Comparison of ENCODE assay signal across 1 cellular context in the genomic region with DNA sequence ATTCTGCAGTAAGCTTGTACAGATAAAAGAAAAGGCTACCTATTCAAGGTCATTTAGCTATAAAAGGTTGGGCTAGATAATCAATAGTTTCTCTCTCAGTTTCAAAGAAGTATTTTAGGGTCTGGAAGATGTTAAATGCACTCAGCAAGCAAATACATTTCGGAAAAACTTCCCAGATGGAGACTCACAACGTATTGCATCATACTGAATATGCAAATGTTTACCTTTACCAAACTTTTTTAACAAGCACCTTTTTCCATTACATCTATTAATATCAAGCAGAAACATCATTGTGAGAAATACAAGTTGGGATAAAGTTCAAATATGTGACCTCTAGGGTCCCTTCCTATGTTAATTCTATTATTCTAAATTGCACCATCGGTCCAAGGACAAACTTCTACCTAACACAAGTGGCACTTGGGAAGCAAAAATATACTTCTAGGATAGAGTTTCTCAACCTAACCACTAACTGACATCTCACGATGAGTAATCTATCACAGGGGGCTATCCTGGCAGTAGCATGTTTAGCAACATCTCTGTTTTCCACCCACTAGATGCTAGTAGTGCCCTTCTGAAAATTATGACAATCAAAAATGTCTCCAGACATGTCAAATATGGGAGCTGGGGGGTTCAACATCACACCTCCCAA.
A peak's percentile ranks its signal among the peaks of the same experiment; 100 is the strongest.
TF ChIP-seq lines count a peak whose summit lies in the region.

No MANE protein-coding gene starts in this region.

TF ChIP-seq in K562, 482 proteins besides CTCF, POLR2A, EP300 and RAD21 (continued from another document):
- TF ChIP-seq, protein P1, sequence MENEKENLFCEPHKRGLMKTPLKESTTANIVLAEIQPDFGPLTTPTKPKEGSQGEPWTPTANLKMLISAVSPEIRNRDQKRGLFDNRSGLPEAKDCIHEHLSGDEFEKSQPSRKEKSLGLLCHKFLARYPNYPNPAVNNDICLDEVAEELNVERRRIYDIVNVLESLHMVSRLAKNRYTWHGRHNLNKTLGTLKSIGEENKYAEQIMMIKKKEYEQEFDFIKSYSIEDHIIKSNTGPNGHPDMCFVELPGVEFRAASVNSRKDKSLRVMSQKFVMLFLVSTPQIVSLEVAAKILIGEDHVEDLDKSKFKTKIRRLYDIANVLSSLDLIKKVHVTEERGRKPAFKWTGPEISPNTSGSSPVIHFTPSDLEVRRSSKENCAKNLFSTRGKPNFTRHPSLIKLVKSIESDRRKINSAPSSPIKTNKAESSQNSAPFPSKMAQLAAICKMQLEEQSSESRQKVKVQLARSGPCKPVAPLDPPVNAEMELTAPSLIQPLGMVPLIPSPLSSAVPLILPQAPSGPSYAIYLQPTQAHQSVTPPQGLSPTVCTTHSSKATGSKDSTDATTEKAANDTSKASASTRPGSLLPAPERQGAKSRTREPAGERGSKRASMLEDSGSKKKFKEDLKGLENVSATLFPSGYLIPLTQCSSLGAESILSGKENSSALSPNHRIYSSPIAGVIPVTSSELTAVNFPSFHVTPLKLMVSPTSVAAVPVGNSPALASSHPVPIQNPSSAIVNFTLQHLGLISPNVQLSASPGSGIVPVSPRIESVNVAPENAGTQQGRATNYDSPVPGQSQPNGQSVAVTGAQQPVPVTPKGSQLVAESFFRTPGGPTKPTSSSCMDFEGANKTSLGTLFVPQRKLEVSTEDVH (IDR thresholded peaks at IDR 0.05; ENCODE audit: low read depth, partially characterized antibody) = peak; percentile 20
- TF ChIP-seq ATF7 (IDR thresholded peaks at IDR 0.05) (peak; percentile 35; the same call in 1 of the 2 replicates), ZSCAN32 (CRISPR knock-in tag; IDR thresholded peaks at IDR 0.05) (peak; percentile 71; the same call in 1 of the 2 replicates), CEBPG (CRISPR knock-in tag; IDR thresholded peaks at IDR 0.05) (peak; percentile 62; the same call in 1 of the 2 replicates), CEBPG (tag; conservative IDR thresholded peaks at IDR 0.05 in 1 of 2, IDR thresholded peaks at IDR 0.05 in 1 of 2) (peak; percentile 95 to 98), HMG20B (CRISPR knock-in tag; IDR thresholded peaks at IDR 0.05) (no peak), FOSL1 (tag; conservative IDR thresholded peaks at IDR 0.05) (peak; percentile 19; the same call in 1 of the 2 replicates), JUND (IDR thresholded peaks at IDR 0.05; ENCODE audit: borderline replicate concordance, low read depth, low read length) (no peak), JUND (tag; IDR thresholded peaks at IDR 0.05; ENCODE audit: borderline replicate concordance, low read depth, low read length) (0 out of 3 replicates have a peak, but pooled peaks have one; percentile 15), CEBPB (tag; IDR thresholded peaks at IDR 0.05) (peak; percentile 95), ZNF668 (CRISPR knock-in tag; IDR thresholded peaks at IDR 0.05) (no peak), TCF3 (CRISPR knock-in tag; IDR thresholded peaks at IDR 0.05) (0 out of 2 replicates have a peak, but pooled peaks have one; percentile 19), ZNF274 (IDR thresholded peaks at IDR 0.05; ENCODE audit: borderline replicate concordance, low read depth, low read length) (no peak), TRIM24 (IDR thresholded peaks at IDR 0.05) (peak; percentile 29 to 41; a peak in 2 of 4 replicates), ZC3H11A (IDR thresholded peaks at IDR 0.05; ENCODE audit: low read depth, low read length) (no peak), COPS2 (conservative IDR thresholded peaks at IDR 0.05) (no peak), STAT5A (IDR thresholded peaks at IDR 0.05; ENCODE audit: borderline replicate concordance, low read length) (no peak)
- TF ChIP-seq, protein P2, sequence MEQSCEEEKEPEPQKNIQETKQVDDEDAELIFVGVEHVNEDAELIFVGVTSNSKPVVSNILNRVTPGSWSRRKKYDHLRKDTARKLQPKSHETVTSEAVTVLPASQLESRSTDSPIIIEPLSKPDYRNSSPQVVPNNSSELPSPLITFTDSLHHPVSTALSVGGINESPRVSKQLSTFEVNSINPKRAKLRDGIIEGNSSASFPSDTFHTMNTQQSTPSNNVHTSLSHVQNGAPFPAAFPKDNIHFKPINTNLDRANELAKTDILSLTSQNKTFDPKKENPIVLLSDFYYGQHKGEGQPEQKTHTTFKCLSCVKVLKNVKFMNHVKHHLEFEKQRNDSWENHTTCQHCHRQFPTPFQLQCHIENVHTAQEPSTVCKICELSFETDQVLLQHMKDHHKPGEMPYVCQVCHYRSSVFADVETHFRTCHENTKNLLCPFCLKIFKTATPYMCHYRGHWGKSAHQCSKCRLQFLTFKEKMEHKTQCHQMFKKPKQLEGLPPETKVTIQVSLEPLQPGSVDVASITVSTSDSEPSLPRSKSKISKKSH (CRISPR knock-in tag; IDR thresholded peaks at IDR 0.05) = no peak
- TF ChIP-seq, protein P3, sequence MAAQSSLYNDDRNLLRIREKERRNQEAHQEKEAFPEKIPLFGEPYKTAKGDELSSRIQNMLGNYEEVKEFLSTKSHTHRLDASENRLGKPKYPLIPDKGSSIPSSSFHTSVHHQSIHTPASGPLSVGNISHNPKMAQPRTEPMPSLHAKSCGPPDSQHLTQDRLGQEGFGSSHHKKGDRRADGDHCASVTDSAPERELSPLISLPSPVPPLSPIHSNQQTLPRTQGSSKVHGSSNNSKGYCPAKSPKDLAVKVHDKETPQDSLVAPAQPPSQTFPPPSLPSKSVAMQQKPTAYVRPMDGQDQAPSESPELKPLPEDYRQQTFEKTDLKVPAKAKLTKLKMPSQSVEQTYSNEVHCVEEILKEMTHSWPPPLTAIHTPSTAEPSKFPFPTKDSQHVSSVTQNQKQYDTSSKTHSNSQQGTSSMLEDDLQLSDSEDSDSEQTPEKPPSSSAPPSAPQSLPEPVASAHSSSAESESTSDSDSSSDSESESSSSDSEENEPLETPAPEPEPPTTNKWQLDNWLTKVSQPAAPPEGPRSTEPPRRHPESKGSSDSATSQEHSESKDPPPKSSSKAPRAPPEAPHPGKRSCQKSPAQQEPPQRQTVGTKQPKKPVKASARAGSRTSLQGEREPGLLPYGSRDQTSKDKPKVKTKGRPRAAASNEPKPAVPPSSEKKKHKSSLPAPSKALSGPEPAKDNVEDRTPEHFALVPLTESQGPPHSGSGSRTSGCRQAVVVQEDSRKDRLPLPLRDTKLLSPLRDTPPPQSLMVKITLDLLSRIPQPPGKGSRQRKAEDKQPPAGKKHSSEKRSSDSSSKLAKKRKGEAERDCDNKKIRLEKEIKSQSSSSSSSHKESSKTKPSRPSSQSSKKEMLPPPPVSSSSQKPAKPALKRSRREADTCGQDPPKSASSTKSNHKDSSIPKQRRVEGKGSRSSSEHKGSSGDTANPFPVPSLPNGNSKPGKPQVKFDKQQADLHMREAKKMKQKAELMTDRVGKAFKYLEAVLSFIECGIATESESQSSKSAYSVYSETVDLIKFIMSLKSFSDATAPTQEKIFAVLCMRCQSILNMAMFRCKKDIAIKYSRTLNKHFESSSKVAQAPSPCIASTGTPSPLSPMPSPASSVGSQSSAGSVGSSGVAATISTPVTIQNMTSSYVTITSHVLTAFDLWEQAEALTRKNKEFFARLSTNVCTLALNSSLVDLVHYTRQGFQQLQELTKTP (IDR thresholded peaks at IDR 0.05; ENCODE audit: low read depth in 1 of 2, partially characterized antibody in 2 of 2) = peak in 1 of 2 experiments; percentile 4
- TF ChIP-seq, protein P4, sequence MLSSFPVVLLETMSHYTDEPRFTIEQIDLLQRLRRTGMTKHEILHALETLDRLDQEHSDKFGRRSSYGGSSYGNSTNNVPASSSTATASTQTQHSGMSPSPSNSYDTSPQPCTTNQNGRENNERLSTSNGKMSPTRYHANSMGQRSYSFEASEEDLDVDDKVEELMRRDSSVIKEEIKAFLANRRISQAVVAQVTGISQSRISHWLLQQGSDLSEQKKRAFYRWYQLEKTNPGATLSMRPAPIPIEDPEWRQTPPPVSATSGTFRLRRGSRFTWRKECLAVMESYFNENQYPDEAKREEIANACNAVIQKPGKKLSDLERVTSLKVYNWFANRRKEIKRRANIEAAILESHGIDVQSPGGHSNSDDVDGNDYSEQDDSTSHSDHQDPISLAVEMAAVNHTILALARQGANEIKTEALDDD (IDR thresholded peaks at IDR 0.05) = 0 out of 2 replicates have a peak, but pooled peaks have one; percentile 35
- TF ChIP-seq, protein P5, sequence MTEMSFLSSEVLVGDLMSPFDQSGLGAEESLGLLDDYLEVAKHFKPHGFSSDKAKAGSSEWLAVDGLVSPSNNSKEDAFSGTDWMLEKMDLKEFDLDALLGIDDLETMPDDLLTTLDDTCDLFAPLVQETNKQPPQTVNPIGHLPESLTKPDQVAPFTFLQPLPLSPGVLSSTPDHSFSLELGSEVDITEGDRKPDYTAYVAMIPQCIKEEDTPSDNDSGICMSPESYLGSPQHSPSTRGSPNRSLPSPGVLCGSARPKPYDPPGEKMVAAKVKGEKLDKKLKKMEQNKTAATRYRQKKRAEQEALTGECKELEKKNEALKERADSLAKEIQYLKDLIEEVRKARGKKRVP (CRISPR knock-in tag; IDR thresholded peaks at IDR 0.05) = peak; percentile 79
- TF ChIP-seq, protein P6, sequence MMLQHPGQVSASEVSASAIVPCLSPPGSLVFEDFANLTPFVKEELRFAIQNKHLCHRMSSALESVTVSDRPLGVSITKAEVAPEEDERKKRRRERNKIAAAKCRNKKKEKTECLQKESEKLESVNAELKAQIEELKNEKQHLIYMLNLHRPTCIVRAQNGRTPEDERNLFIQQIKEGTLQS (IDR thresholded peaks at IDR 0.05) = peak; percentile 93
- TF ChIP-seq, protein P6 (CRISPR knock-in tag; conservative IDR thresholded peaks at IDR 0.05) = no peak
- TF ChIP-seq, protein P7, sequence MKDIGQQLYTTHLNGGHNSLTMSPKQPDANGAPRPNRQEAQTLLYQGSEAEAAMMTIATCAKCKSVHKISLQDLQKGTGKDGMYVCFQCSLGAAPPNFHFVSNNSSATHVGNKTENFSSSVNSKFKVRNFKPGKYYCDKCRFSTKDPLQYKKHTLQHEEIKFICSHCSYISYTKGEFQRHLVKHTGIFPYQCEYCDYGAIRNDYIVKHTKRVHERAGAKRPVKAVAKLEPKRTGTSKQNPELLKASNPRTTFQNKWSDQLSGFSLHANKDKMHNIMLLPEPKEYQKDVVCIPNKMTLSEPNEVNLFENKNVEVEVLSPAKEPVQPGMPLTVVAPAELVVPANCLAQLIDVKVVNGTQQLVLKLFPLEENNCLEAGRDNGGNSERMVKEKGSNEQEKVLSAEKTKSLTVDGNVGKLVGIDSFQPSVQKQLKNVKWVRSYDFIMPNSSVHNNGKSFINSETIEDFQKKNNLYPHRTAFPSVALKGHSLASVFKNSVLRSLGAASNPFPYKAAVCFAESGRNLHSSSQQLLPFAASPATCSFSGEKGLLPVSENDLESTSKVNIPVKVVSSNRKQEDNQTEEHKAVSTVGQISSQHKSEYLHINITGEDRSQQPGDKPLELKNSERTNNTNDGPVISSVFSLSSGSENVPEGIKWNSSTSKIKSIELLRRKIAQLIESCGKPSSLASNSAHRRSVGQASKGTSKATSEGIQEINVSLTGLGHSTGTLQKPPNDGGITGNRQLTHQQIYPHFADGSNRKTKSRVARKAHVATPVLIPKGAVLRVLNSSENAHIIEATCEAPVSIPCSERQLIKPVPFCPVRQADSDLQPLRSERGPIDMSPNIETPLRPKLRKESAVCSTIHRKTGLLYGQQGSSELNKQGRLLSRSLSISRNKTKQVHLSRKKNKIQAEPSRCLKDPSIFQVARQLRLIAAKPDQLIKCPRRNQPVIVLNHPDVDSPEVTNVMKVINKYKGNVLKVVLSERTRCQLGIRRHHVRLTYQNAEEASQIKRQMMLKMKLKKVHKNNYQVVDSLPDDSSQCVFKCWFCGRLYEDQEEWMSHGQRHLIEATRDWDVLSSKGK (CRISPR knock-in tag; IDR thresholded peaks at IDR 0.05) = no peak
